Comparison of ENCODE assay signal across 19 cellular contexts in the genomic region with DNA sequence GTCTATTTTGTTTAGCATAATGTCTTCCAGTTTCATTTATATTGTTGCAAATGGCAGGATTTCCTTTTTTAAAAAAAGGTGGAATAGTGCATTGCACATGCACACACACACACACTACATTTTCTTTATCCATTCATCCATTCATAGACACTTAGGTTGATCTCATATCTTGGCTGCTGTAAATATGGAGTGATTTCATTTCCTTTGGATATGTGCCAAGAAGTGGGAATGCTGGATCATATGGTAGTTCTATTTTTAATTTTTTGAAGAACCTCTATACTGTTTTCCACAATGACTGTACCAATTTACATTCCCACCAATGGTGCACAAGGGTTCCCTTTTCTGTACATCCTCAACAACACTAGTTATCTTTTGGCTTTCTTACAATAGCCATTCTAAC.
DNase-seq lines count a peak whose midpoint lies in the region; ATAC-seq and TF ChIP-seq lines count a peak whose summit lies in the region.
"Had no signal": no experiment of that assay in that cellular context is flagged by ENCODE, and none has a peak within 500 bp of the region (broad histone marks: within the 10 kb centered on the region; RNA-seq: fewer than 3 reads in every experiment).

No MANE protein-coding gene starts in this region.

- ATAC-seq in GM21619 (IDR thresholded peaks at IDR 0.05; ENCODE audit: unreplicated experiment), result no peak

- no peaks in the 10 kb centered on the region for H3K36me3 ChIP-seq in colonic mucosa
- H3K36me3 ChIP-seq: BLaER1, right atrium auricular region, tibial nerve, WERI-Rb-1 had no signal

- no peaks in the 10 kb centered on the region for H3K4me1 ChIP-seq in colonic mucosa
- H3K4me1 ChIP-seq: BLaER1, right atrium auricular region, tibial nerve had no signal

- intact Hi-C loops in colonic mucosa (cut with DNase I), result no loop called here

- H3K4me3 ChIP-seq in colonic mucosa, result no peak overlapping the region
- H3K4me3 ChIP-seq: BLaER1, right atrium auricular region, tibial nerve had no signal

- H3K9ac ChIP-seq in colonic mucosa (ENCODE audit: low read depth in 2 of 2, low read length in 2 of 2), result no peak overlapping the region
- H3K9ac ChIP-seq: BLaER1 had no signal

- H3K27me3 ChIP-seq in colonic mucosa, result no peaks in the 10 kb centered on the region
- H3K27me3 ChIP-seq: BLaER1, right atrium auricular region, tibial nerve had no signal

- DNase-seq in NCI-H1105 treated with DMSO at 0.1 percent for 48 hours (lab: John Stamatoyannopoulos, UW) (peak; percentile 26), NCI-H1105 (lab: John Stamatoyannopoulos, UW) (no peak), NCI-H446 (lab: John Stamatoyannopoulos, UW) (peak; percentile 5 to 42), dermis blood vessel endothelial cell (peak; percentile 60), pulmonary artery endothelial cell (ENCODE audit: low read depth, low spot score) (peak; percentile 22), SHP77 (lab: John Stamatoyannopoulos, UW) (no peak), colonic mucosa (no peak)
- DNase-seq: 8988T; central memory CD4-positive, alpha-beta T cell; DMS153; effector CD8-positive, alpha-beta T cell; H7; NCI-H187 treated with DMSO at 0.1 percent for 48 hours; stimulated activated naive CD4-positive, alpha-beta T cell treated with Interleukin-2 at 50 U/mL for 16 hours; WERI-Rb-1 had no signal

- no peak overlapping the region for H3K27ac ChIP-seq in colonic mucosa
- H3K27ac ChIP-seq: BLaER1, right atrium auricular region, tibial nerve, WERI-Rb-1 had no signal

- no peaks in the 10 kb centered on the region for H3K9me3 ChIP-seq in colonic mucosa

- no peak for TF ChIP-seq CTCF in colonic mucosa (IDR thresholded peaks at IDR 0.05)

Comparison
In these comparisons a context has a peak if more than half of its experiments do, and no peak if none do; other contexts are left out.
1. DNase-seq: peak in NCI-H1105 treated with DMSO at 0.1 percent for 48 hours (single experiment), NCI-H446 (2 of 2), dermis blood vessel endothelial cell (single experiment) and pulmonary artery endothelial cell (single experiment); none in NCI-H1105 (single experiment), SHP77 (0 of 2) and colonic mucosa (single experiment).